In genomic region chr16:17237350-17237944, GRCh38 we compare ENCODE assay signal across 23 cellular contexts.
A peak's percentile ranks its signal among the peaks of the same experiment; 100 is the strongest.
DNase-seq lines count a peak whose midpoint lies in the region; ATAC-seq, FAIRE-seq and TF ChIP-seq lines count a peak whose summit lies in the region.
"Had no signal": no experiment of that assay in that cellular context is flagged by ENCODE, and none has a peak within 500 bp of the region (broad histone marks: within the 10 kb centered on the region; RNA-seq: fewer than 3 reads in every experiment).

No MANE protein-coding gene starts in this region.

- H3K27ac Mint-ChIP-seq in activated naive CD8-positive, alpha-beta T cell, result peak overlapping the region; percentile 72
- H3K27ac Mint-ChIP-seq in activated naive CD8-positive, alpha-beta T cell treated with anti-CD3 and anti-CD28 coated beads, Interleukin-2, amount 50 U/mL, for 24 hours, result no peak overlapping the region
- H3K27ac Mint-ChIP-seq in activated CD8-positive, alpha-beta T cell treated with anti-CD3 and anti-CD28 coated beads, Interleukin-2, amount 10 ng/mL, durations not matched to agents 7 days and 5 days, result peak overlapping the region; percentile 85
- H3K27ac Mint-ChIP-seq in Caco-2 (ENCODE audit: unreplicated experiment), result no peak overlapping the region
- H3K27ac Mint-ChIP-seq: effector memory CD8-positive, alpha-beta T cell; stimulated activated effector memory CD8-positive, alpha-beta T cell treated with anti-CD3 and anti-CD28 coated beads, Interleukin-12 subunit alpha, Interleukin-12 subunit beta, amount 100 ng/mL, for 72 hours had no signal

- no peak for DNase-seq in activated naive CD8-positive, alpha-beta T cell treated with anti-CD3 and anti-CD28 coated beads, Interleukin-2, amount 50 U/mL, for 24 hours
- DNase-seq in activated CD8-positive, alpha-beta T cell treated with anti-CD3 and anti-CD28 coated beads, Interleukin-2, amount 10 ng/mL, durations not matched to agents 7 days and 5 days, result peak; percentile 28
- no peak for DNase-seq in H54 (ENCODE audit: insufficient read length, low spot score)
- DNase-seq in dorsolateral prefrontal cortex, result no peak
- no peak for DNase-seq in Caco-2
- DNase-seq: activated gamma-delta T cell; amniotic stem cell; DMS153; effector memory CD8-positive, alpha-beta T cell; foreskin keratinocyte; heart right ventricle; mesenchymal stem cell; NCI-H1092; NCI-H187 treated with DMSO at 0.1 percent for 48 hours; NCI-H524 treated with DMSO at 0.1 percent for 48 hours; testis had no signal

- intact Hi-C loops in dorsolateral prefrontal cortex (cut with DNase I) (loop anchor here (5.0 to 10.0 kb wide), 2 partner anchors 373 to 375 kb away; no protein-coding TSS in a partner anchor), Caco-2 (cut with micrococcal nuclease; ENCODE audit: unreplicated experiment) (no loop called here)

- H3K4me3 Mint-ChIP-seq in activated naive CD8-positive, alpha-beta T cell, result no peak overlapping the region
- no peak overlapping the region for H3K4me3 Mint-ChIP-seq in activated naive CD8-positive, alpha-beta T cell treated with anti-CD3 and anti-CD28 coated beads, Interleukin-2, amount 50 U/mL, for 24 hours
- peak overlapping the region; percentile 55 for H3K4me3 Mint-ChIP-seq in activated CD8-positive, alpha-beta T cell treated with anti-CD3 and anti-CD28 coated beads, Interleukin-2, amount 10 ng/mL, durations not matched to agents 7 days and 5 days
- H3K4me3 Mint-ChIP-seq in Caco-2 (ENCODE audit: unreplicated experiment), result no peak overlapping the region
- H3K4me3 Mint-ChIP-seq: effector memory CD8-positive, alpha-beta T cell; stimulated activated effector memory CD8-positive, alpha-beta T cell treated with anti-CD3 and anti-CD28 coated beads, Interleukin-12 subunit alpha, Interleukin-12 subunit beta, amount 100 ng/mL, for 72 hours had no signal

- POLR2A ChIA-PET in activated CD8-positive, alpha-beta T cell treated with anti-CD3 and anti-CD28 coated beads, Interleukin-2, amount 10 ng/mL, durations not matched to agents 7 days and 5 days (lab: Charles Lee), result interaction anchor here (0.6 kb wide), 1 partner anchor 13 kb away, joined by 3 read pairs; no protein-coding TSS in a partner anchor
- POLR2A ChIA-PET in Caco-2 (lab: Charles Lee), result no interaction called here

- no TSS peak for BruUV-seq in Caco-2 (replicated peaks; lab: Mats Ljungman, UMichigan)

- CTCF ChIA-PET in activated CD8-positive, alpha-beta T cell treated with anti-CD3 and anti-CD28 coated beads, Interleukin-2, amount 10 ng/mL, durations not matched to agents 7 days and 5 days (lab: Charles Lee), result interaction anchor here (0.9 to 1.5 kb wide), 2 partner anchors 24 to 26 kb away, joined by 3 to 6 read pairs; no protein-coding TSS in a partner anchor
- CTCF ChIA-PET in Caco-2 (lab: Charles Lee), result no interaction called here

- peaks cover 5% of the 10 kb centered on the region for H3K36me3 Mint-ChIP-seq in activated naive CD8-positive, alpha-beta T cell
- H3K36me3 Mint-ChIP-seq in activated naive CD8-positive, alpha-beta T cell treated with anti-CD3 and anti-CD28 coated beads, Interleukin-2, amount 50 U/mL, for 24 hours (ENCODE audit: low read depth), result peaks cover 5% of the 10 kb centered on the region
- peaks cover 46% of the 10 kb centered on the region for H3K36me3 Mint-ChIP-seq in activated CD8-positive, alpha-beta T cell treated with anti-CD3 and anti-CD28 coated beads, Interleukin-2, amount 10 ng/mL, durations not matched to agents 7 days and 5 days (ENCODE audit: low read depth)
- H3K36me3 Mint-ChIP-seq in Caco-2 (ENCODE audit: insufficient read depth, unreplicated experiment), result peaks cover 5% of the 10 kb centered on the region
- H3K36me3 Mint-ChIP-seq: stimulated activated effector memory CD8-positive, alpha-beta T cell treated with anti-CD3 and anti-CD28 coated beads, Interleukin-12 subunit alpha, Interleukin-12 subunit beta, amount 100 ng/mL, for 72 hours had no signal

- peaks cover 30% of the 10 kb centered on the region for H3K4me1 Mint-ChIP-seq in activated naive CD8-positive, alpha-beta T cell (ENCODE audit: low read depth)
- peaks cover 26% of the 10 kb centered on the region for H3K4me1 Mint-ChIP-seq in activated naive CD8-positive, alpha-beta T cell treated with anti-CD3 and anti-CD28 coated beads, Interleukin-2, amount 50 U/mL, for 24 hours
- H3K4me1 Mint-ChIP-seq in activated CD8-positive, alpha-beta T cell treated with anti-CD3 and anti-CD28 coated beads, Interleukin-2, amount 10 ng/mL, durations not matched to agents 7 days and 5 days (ENCODE audit: low read depth), result peaks cover 40% of the 10 kb centered on the region
- H3K4me1 Mint-ChIP-seq in Caco-2 (ENCODE audit: low read depth, unreplicated experiment), result no peaks in the 10 kb centered on the region

- no peak for ATAC-seq in activated naive CD8-positive, alpha-beta T cell treated with anti-CD3 and anti-CD28 coated beads, Interleukin-2, amount 50 U/mL, for 24 hours
- peak; percentile 43 for ATAC-seq in activated CD8-positive, alpha-beta T cell treated with anti-CD3 and anti-CD28 coated beads, Interleukin-2, amount 10 ng/mL, durations not matched to agents 7 days and 5 days
- ATAC-seq: foreskin keratinocyte, heart right ventricle had no signal

- H3K27me3 ChIP-seq in neutrophil (no peaks in the 10 kb centered on the region), dorsolateral prefrontal cortex (no peaks in the 10 kb centered on the region), Caco-2 (replicated peaks; ENCODE audit: control insufficient read depth, insufficient read depth, low read length) (no peaks in the 10 kb centered on the region)
- H3K27me3 ChIP-seq: foreskin keratinocyte, heart right ventricle, testis had no signal

- H3K27ac ChIP-seq in neutrophil (peak overlapping the region; percentile 25), dorsolateral prefrontal cortex (no peak overlapping the region)
- H3K27ac ChIP-seq: C4-2B, foreskin keratinocyte, heart right ventricle, HL-60, testis had no signal

- FAIRE-seq in H54 (lab: Jason Lieb, UNC), result no peak

- TF ChIP-seq CTCF in GM12872 (IDR thresholded peaks at IDR 0.05; ENCODE audit: insufficient read depth, low read depth, low read length) (peak; percentile 21; the same call in 1 of the 3 replicates), neutrophil (IDR thresholded peaks at IDR 0.05) (no peak), dorsolateral prefrontal cortex (IDR thresholded peaks at IDR 0.05 in 54 of 56, conservative IDR thresholded peaks at IDR 0.05 in 2 of 56; ENCODE audit: low read depth in 1 of 56, partially characterized antibody in 56 of 56) (peak in 27 of 56 donors; percentile 7 to 53 (median 26)), Caco-2 (IDR thresholded peaks at IDR 0.05; ENCODE audit: insufficient read depth in 1 of 2, low read depth in 1 of 2, low read length in 1 of 2, severe bottlenecking in 1 of 2, unreplicated experiment in 1 of 2) (no peak)

- TF ChIP-seq POLR2A in H54 (IDR thresholded peaks at IDR 0.05; ENCODE audit: low read depth, low read length), result no peak

- H3K9me3 Mint-ChIP-seq in activated naive CD8-positive, alpha-beta T cell (ENCODE audit: low read depth), result peaks cover 4% of the 10 kb centered on the region
- H3K9me3 Mint-ChIP-seq in activated naive CD8-positive, alpha-beta T cell treated with anti-CD3 and anti-CD28 coated beads, Interleukin-2, amount 50 U/mL, for 24 hours, result peaks cover 5% of the 10 kb centered on the region
- no peaks in the 10 kb centered on the region for H3K9me3 Mint-ChIP-seq in activated CD8-positive, alpha-beta T cell treated with anti-CD3 and anti-CD28 coated beads, Interleukin-2, amount 10 ng/mL, durations not matched to agents 7 days and 5 days (ENCODE audit: insufficient read depth)
- H3K9me3 Mint-ChIP-seq in Caco-2 (ENCODE audit: unreplicated experiment), result peaks cover 10% of the 10 kb centered on the region

- H3K4me1 ChIP-seq in neutrophil (ENCODE audit: control insufficient read depth in 1 of 2, insufficient read depth in 1 of 2, low read depth in 1 of 2, low read length in 1 of 2), result peaks cover 5 to 20% of the 10 kb centered on the region in 2 experiments
- no peaks in the 10 kb centered on the region for H3K4me1 ChIP-seq in Caco-2
- H3K4me1 ChIP-seq: foreskin keratinocyte, HAP-1, testis had no signal

- H3K36me3 ChIP-seq in neutrophil, result no peaks in the 10 kb centered on the region
- H3K36me3 ChIP-seq in Caco-2 (ENCODE audit: control insufficient read depth, insufficient read depth, low read length), result no peaks in the 10 kb centered on the region
- H3K36me3 ChIP-seq: HAP-1, heart right ventricle had no signal

- H3K4me3 ChIP-seq in neutrophil (ENCODE audit: low read depth in 1 of 2, low read length in 1 of 2) (no peak overlapping the region), dorsolateral prefrontal cortex (no peak overlapping the region), Caco-2 (ENCODE audit: low read depth, low read length) (no peak overlapping the region)
- H3K4me3 ChIP-seq: HAP-1, heart right ventricle, testis had no signal

- H3K27me3 Mint-ChIP-seq in activated naive CD8-positive, alpha-beta T cell, result no peaks in the 10 kb centered on the region
- H3K27me3 Mint-ChIP-seq in activated naive CD8-positive, alpha-beta T cell treated with anti-CD3 and anti-CD28 coated beads, Interleukin-2, amount 50 U/mL, for 24 hours, result no peaks in the 10 kb centered on the region
- H3K27me3 Mint-ChIP-seq in activated CD8-positive, alpha-beta T cell treated with anti-CD3 and anti-CD28 coated beads, Interleukin-2, amount 10 ng/mL, durations not matched to agents 7 days and 5 days (ENCODE audit: low read depth), result no peaks in the 10 kb centered on the region
- no peaks in the 10 kb centered on the region for H3K27me3 Mint-ChIP-seq in Caco-2 (ENCODE audit: insufficient read depth, unreplicated experiment)
- H3K27me3 Mint-ChIP-seq: effector memory CD8-positive, alpha-beta T cell had no signal

- H3K9me3 ChIP-seq in neutrophil (no peaks in the 10 kb centered on the region), Caco-2 (no peaks in the 10 kb centered on the region)
- H3K9me3 ChIP-seq: heart right ventricle, testis had no signal

Comparison
In these comparisons a context has a peak if more than half of its experiments do, and no peak if none do; other contexts are left out.
1. H3K27ac Mint-ChIP-seq: peak in activated naive CD8-positive, alpha-beta T cell (single experiment) and activated CD8-positive, alpha-beta T cell treated with anti-CD3 and anti-CD28 coated beads, Interleukin-2, amount 10 ng/mL, durations not matched to agents 7 days and 5 days (single experiment); none in activated naive CD8-positive, alpha-beta T cell treated with anti-CD3 and anti-CD28 coated beads, Interleukin-2, amount 50 U/mL, for 24 hours (single experiment) and Caco-2 (single experiment).